Comparison of ENCODE assay signal across 8 cellular contexts in genomic region chr2:71071681-71072398, GRCh38. TPM values are rescaled to one million over a fixed set of nuclear protein-coding genes. Genes with fewer than 3 reads are reported as not detected.
A peak's percentile ranks its signal among the peaks of the same experiment; 100 is the strongest.
DNase-seq lines count a peak whose midpoint lies in the region; ATAC-seq and TF ChIP-seq lines count a peak whose summit lies in the region.

No MANE protein-coding gene starts in this region.

- H3K9me3 Mint-ChIP-seq in activated T-cell treated with anti-CD3 and anti-CD28 coated beads, Interleukin-2, amount 50 U/mL, for 72 hours: no peaks in the 10 kb centered on the region

- peaks cover 5 to 10% of the 10 kb centered on the region in 2 donors for H3K36me3 Mint-ChIP-seq in activated T-cell treated with anti-CD3 and anti-CD28 coated beads, Interleukin-2, amount 50 U/mL, for 72 hours (ENCODE audit: insufficient read depth in 2 of 2)

- H3K4me1 ChIP-seq in lower lobe of right lung: peaks cover 51% of the 10 kb centered on the region
- H3K4me1 ChIP-seq in stomach: peaks cover 13 to 59% (median 46%) of the 10 kb centered on the region in 4 donors

- H3K27me3 Mint-ChIP-seq in activated T-cell treated with anti-CD3 and anti-CD28 coated beads, Interleukin-2, amount 50 U/mL, for 72 hours (ENCODE audit: low read depth): no peaks in the 10 kb centered on the region

- H3K4me1 Mint-ChIP-seq in activated T-cell treated with anti-CD3 and anti-CD28 coated beads, Interleukin-2, amount 50 U/mL, for 72 hours (ENCODE audit: low read depth): peaks cover 65% of the 10 kb centered on the region

- H3K9me3 ChIP-seq in lower lobe of right lung: no peaks in the 10 kb centered on the region
- no peaks in the 10 kb centered on the region for H3K9me3 ChIP-seq in stomach

- TF ChIP-seq CTCF in GM10248 (IDR thresholded peaks at IDR 0.05; ENCODE audit: control extremely low read depth, extremely low read depth, low read depth, missing control alignments): peak; percentile 38
- TF ChIP-seq CTCF in lower lobe of right lung (IDR thresholded peaks at IDR 0.05): no peak
- no peak for TF ChIP-seq CTCF in stomach (IDR thresholded peaks at IDR 0.05)

- no peak for TF ChIP-seq EP300 in stomach (IDR thresholded peaks at IDR 0.05)

- DNase-seq in GM10248 (ENCODE audit: extremely low spot score) (peak; percentile 80), NOMO-1 (lab: John Stamatoyannopoulos, UW; ENCODE audit: unreplicated experiment in 2 of 2) (peak; percentile 80 to 95), lower lobe of right lung (no peak), stomach (no peak), NCI-H526 treated with DMSO at 0.1 percent for 48 hours (lab: John Stamatoyannopoulos, UW) (no peak)
- peak; percentile 62 to 64 for DNase-seq in activated T-cell treated with anti-CD3 and anti-CD28 coated beads, Interleukin-2, amount 50 U/mL, for 72 hours

- intact Hi-C loops in lower lobe of right lung (cut with DNase I): no loop called here
- intact Hi-C loops in stomach (cut with DNase I; ENCODE audit: low total_unique reads): no loop called here

- CTCF ChIA-PET in GM10248 (lab: Yijun Ruan, JAX): interaction anchor here (0.9 to 6.1 kb wide), 19 partner anchors 9 to 260 kb away, joined by 3 to 49 read pairs (median 5); partner anchors contain the start of genes MCEE, MPHOSPH10 and ZNF638

- WGBS in stomach, 5 donors: 68 to 78% (median 71%) methylated on average over 14 of the region's 14 CpGs

- peaks cover 50% of the 10 kb centered on the region for H3K36me3 ChIP-seq in lower lobe of right lung
- H3K36me3 ChIP-seq in stomach: peaks cover 36 to 55% (median 46%) of the 10 kb centered on the region in 4 donors

- TF ChIP-seq POLR2A in stomach (IDR thresholded peaks at IDR 0.05): no peak

- H3K27me3 ChIP-seq in lower lobe of right lung (ENCODE audit: low read depth) (no peaks in the 10 kb centered on the region), stomach (no peaks in the 10 kb centered on the region)

- peak; percentile 38 for ATAC-seq in GM21825 (IDR thresholded peaks at IDR 0.05; ENCODE audit: unreplicated experiment)
- ATAC-seq in activated T-cell treated with anti-CD3 and anti-CD28 coated beads, Interleukin-2, amount 50 U/mL, for 72 hours (replicated peaks in 1 of 2): peak; percentile 16 to 25
- no peak for ATAC-seq in lower lobe of right lung
- ATAC-seq in GM21619 (IDR thresholded peaks at IDR 0.05; ENCODE audit: unreplicated experiment): no peak

- peak overlapping the region; percentile 14 for H3K27ac Mint-ChIP-seq in activated T-cell treated with anti-CD3 and anti-CD28 coated beads, Interleukin-2, amount 50 U/mL, for 72 hours

- POLR2A ChIA-PET in GM10248 (lab: Yijun Ruan, JAX): interaction anchor here (0.6 to 1.6 kb wide), 3 partner anchors 10 to 59 kb away, joined by 3 to 9 read pairs (median 4); partner anchors contain the start of genes MCEE and MPHOSPH10

- H3K27ac ChIP-seq in lower lobe of right lung: peak overlapping the region; percentile 62
- peak overlapping the region in 4 of 5 donors; percentile 36 to 71 (median 42) for H3K27ac ChIP-seq in stomach

- H3K4me3 ChIP-seq in lower lobe of right lung (peak overlapping the region; percentile 16), stomach (no peak overlapping the region)

- peak overlapping the region; percentile 88 to 91 for H3K4me3 Mint-ChIP-seq in activated T-cell treated with anti-CD3 and anti-CD28 coated beads, Interleukin-2, amount 50 U/mL, for 72 hours

RNA-seq across cellular contexts. Expression of gene NAGK, which starts 3.4 kb away (rescaled TPM):
- 10 to 100 TPM; 51.3 to 53.8 TPM for total RNA-seq in activated T-cell treated with anti-CD3 and anti-CD28 coated beads, Interleukin-2, amount 50 U/mL, for 72 hours
- total RNA-seq in lower lobe of right lung: 150 TPM
- total RNA-seq in stomach: 100 to 1,000 TPM in 1 of 5 donors, 10 to 100 TPM in 4; 25.9 to 112 (median 62.4) TPM
- 100 to 1,000 TPM in 2 of 3 donors, 10 to 100 TPM in 1; 93.8 to 124 (median 117) TPM for polyA plus RNA-seq in stomach

RNA-seq across cellular contexts. Expression of gene MCEE, which starts 58.2 kb away (rescaled TPM):
- 10 to 100 TPM; 20.8 to 31.8 TPM for total RNA-seq in activated T-cell treated with anti-CD3 and anti-CD28 coated beads, Interleukin-2, amount 50 U/mL, for 72 hours
- total RNA-seq in lower lobe of right lung (22.2 TPM), stomach (10 to 100 TPM in 2 of 5 donors, 1 to 10 TPM in 2, not detected in 1; 4.0 to 25.1 (median 15.8) TPM)
- polyA plus RNA-seq in stomach: 10 to 100 TPM; 31.2 to 53.6 (median 32.2) TPM

RNA-seq across cellular contexts. Expression of gene MPHOSPH10, which starts 58.6 kb away (rescaled TPM):
- 10 to 100 TPM; 35.0 to 35.8 TPM for total RNA-seq in activated T-cell treated with anti-CD3 and anti-CD28 coated beads, Interleukin-2, amount 50 U/mL, for 72 hours
- total RNA-seq in lower lobe of right lung (26.0 TPM), stomach (10 to 100 TPM; 16.2 to 30.6 (median 23.3) TPM)
- 10 to 100 TPM; 17.9 to 25.1 (median 22.8) TPM for polyA plus RNA-seq in stomach

Comparison
In these comparisons a context has a peak if more than half of its experiments do, and no peak if none do; other contexts are left out.
1. DNase-seq: peak in GM10248 (single experiment), NOMO-1 (2 of 2) and activated T-cell treated with anti-CD3 and anti-CD28 coated beads, Interleukin-2, amount 50 U/mL, for 72 hours (2 of 2); none in lower lobe of right lung (single experiment), stomach (single experiment) and NCI-H526 treated with DMSO at 0.1 percent for 48 hours (single experiment).
2. ATAC-seq: peak in GM21825 (single experiment) and activated T-cell treated with anti-CD3 and anti-CD28 coated beads, Interleukin-2, amount 50 U/mL, for 72 hours (2 of 2); none in lower lobe of right lung (0 of 2) and GM21619 (single experiment).